In the genomic region with DNA sequence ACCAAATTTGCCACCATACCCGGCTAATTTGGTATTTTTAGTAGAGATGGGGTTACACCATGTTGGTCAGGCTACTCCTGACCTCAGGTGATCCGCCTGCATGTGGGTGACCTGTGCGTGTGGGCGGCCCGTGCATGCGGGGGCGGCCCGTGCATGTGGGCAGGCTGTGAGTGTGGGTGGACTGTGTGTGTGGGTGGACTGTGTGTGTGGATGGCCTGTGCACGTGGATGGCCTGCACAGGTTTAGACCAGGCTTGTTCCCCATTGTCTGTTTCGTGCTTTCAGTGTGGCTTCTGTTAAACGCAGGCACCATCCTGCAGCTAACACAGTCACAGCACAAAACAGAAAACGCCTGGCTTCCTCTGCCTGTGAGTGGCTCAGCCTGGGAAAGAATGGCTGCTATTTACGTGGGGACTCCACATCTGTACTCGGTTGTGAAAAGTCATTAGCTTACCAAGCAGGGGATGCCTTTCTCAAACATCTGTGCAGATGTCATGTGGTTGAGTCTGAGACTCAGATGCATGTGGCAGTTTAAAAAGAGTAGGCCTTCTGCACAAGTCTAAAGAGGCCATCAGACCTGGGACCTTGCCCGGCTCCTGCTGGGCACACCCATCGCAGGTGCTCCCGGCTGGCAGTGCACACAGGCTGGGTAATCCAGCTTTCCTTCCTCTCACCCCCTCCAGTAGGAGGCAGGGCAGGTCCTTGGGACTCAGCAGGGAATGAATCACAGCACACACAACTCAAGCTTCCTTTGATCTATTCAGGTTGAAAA, we compare ENCODE assay signal across 8 cellular contexts.
DNase-seq lines count a peak whose midpoint lies in the region; ATAC-seq and TF ChIP-seq lines count a peak whose summit lies in the region.

No MANE protein-coding gene starts in this region.

- no peak for ATAC-seq in activated T-cell treated with anti-CD3 and anti-CD28 coated beads, Interleukin-2, amount 50 U/mL, for 72 hours (replicated peaks in 1 of 2)
- ATAC-seq in HG02588 (IDR thresholded peaks at IDR 0.05; ENCODE audit: unreplicated experiment) = no peak

- H3K4me3 Mint-ChIP-seq in activated T-cell treated with anti-CD3 and anti-CD28 coated beads, Interleukin-2, amount 50 U/mL, for 72 hours = no peak overlapping the region
- H3K4me3 Mint-ChIP-seq in HFFc6 = no peak overlapping the region

- H3K9ac ChIP-seq in parathyroid adenoma = no peak overlapping the region

- H3K27ac ChIP-seq in esophagus (ENCODE audit: low read depth in 2 of 2, low read length in 1 of 2) (peak overlapping the region; percentile 23 to 74), parathyroid adenoma (peak overlapping the region; percentile 98)

- H3K4me1 ChIP-seq in esophagus (ENCODE audit: control insufficient read depth in 2 of 2, insufficient read depth in 2 of 2, low read length in 1 of 2) (peaks cover 7 to 28% of the 10 kb centered on the region in 2 donors), parathyroid adenoma (peaks cover 63% of the 10 kb centered on the region)

- no peaks in the 10 kb centered on the region for H3K9me3 Mint-ChIP-seq in activated T-cell treated with anti-CD3 and anti-CD28 coated beads, Interleukin-2, amount 50 U/mL, for 72 hours
- no peaks in the 10 kb centered on the region; the same call in 1 of the 2 replicates for H3K9me3 Mint-ChIP-seq in HFFc6

- H3K36me3 Mint-ChIP-seq in activated T-cell treated with anti-CD3 and anti-CD28 coated beads, Interleukin-2, amount 50 U/mL, for 72 hours (ENCODE audit: insufficient read depth in 2 of 2) = no peaks in the 10 kb centered on the region
- H3K36me3 Mint-ChIP-seq in HFFc6 (ENCODE audit: low read depth) = no peaks in the 10 kb centered on the region

- no peak overlapping the region for H3K4me2 ChIP-seq in parathyroid adenoma (ENCODE audit: low read length)

- H3K36me3 ChIP-seq in esophagus (ENCODE audit: control insufficient read depth in 2 of 2, insufficient read depth in 2 of 2, low read length in 1 of 2) = no peaks in the 10 kb centered on the region
- H3K36me3 ChIP-seq in parathyroid adenoma (ENCODE audit: control insufficient read depth, insufficient read depth, low read length) = no peaks in the 10 kb centered on the region

- H3K27me3 Mint-ChIP-seq in activated T-cell treated with anti-CD3 and anti-CD28 coated beads, Interleukin-2, amount 50 U/mL, for 72 hours (ENCODE audit: low read depth) = peaks cover under 1% of the 10 kb centered on the region
- H3K27me3 Mint-ChIP-seq in HFFc6 (ENCODE audit: insufficient read depth) = peaks cover 2% of the 10 kb centered on the region

- H3K27me3 ChIP-seq in esophagus (ENCODE audit: control insufficient read depth in 1 of 2, insufficient read depth in 2 of 2, low read length in 2 of 2) (no peaks in the 10 kb centered on the region), parathyroid adenoma (ENCODE audit: control insufficient read depth, insufficient read depth, low read length) (no peaks in the 10 kb centered on the region)

- H3K27ac Mint-ChIP-seq in activated T-cell treated with anti-CD3 and anti-CD28 coated beads, Interleukin-2, amount 50 U/mL, for 72 hours = no peak overlapping the region
- H3K27ac Mint-ChIP-seq in HFFc6 = no peak overlapping the region

- DNase-seq in ELF-1 (ENCODE audit: low read depth, low spot score) = peak; percentile 52
- DNase-seq in NCI-H345 treated with DMSO at 0.1 percent for 48 hours (lab: John Stamatoyannopoulos, UW; ENCODE audit: unreplicated experiment) = peak; percentile 76
- no peak for DNase-seq in activated T-cell treated with anti-CD3 and anti-CD28 coated beads, Interleukin-2, amount 50 U/mL, for 72 hours
- no peak for DNase-seq in HFFc6
- DNase-seq in stimulated activated CD4-positive, alpha-beta T cell treated with anti-CD3 and anti-CD28 coated beads, Interleukin-2, amount 100 ng/mL, for 48 hours = no peak

- H3K79me2 ChIP-seq in parathyroid adenoma = peaks cover 14% of the 10 kb centered on the region

- TF ChIP-seq CTCF in parathyroid adenoma (IDR thresholded peaks at IDR 0.05) (peak; percentile 69), HFFc6 (IDR thresholded peaks at IDR 0.05) (no peak)

- H3K9me3 ChIP-seq in esophagus (ENCODE audit: control insufficient read depth in 2 of 2, insufficient read depth in 1 of 2, low read depth in 1 of 2, low read length in 1 of 2) (no peaks in the 10 kb centered on the region), parathyroid adenoma (ENCODE audit: control insufficient read depth, low read length) (no peaks in the 10 kb centered on the region)

- 57 to 58% methylated on average over 17 of the region's 17 CpGs for WGBS in esophagus, 2 donors

- peak overlapping the region; percentile 24 for H2AFZ ChIP-seq in parathyroid adenoma

- H3K4me3 ChIP-seq in esophagus (ENCODE audit: low read depth in 1 of 2, low read length in 2 of 2) (no peak overlapping the region), parathyroid adenoma (ENCODE audit: low read depth, low read length) (no peak overlapping the region)

- H3K4me1 Mint-ChIP-seq in activated T-cell treated with anti-CD3 and anti-CD28 coated beads, Interleukin-2, amount 50 U/mL, for 72 hours (ENCODE audit: low read depth) = no peaks in the 10 kb centered on the region
- no peaks in the 10 kb centered on the region for H3K4me1 Mint-ChIP-seq in HFFc6 (ENCODE audit: low read depth)

Comparison
In these comparisons a context has a peak if more than half of its experiments do, and no peak if none do; other contexts are left out.
1. DNase-seq: peak in ELF-1 (single experiment) and NCI-H345 treated with DMSO at 0.1 percent for 48 hours (single experiment); none in activated T-cell treated with anti-CD3 and anti-CD28 coated beads, Interleukin-2, amount 50 U/mL, for 72 hours (0 of 2), HFFc6 (single experiment) and stimulated activated CD4-positive, alpha-beta T cell treated with anti-CD3 and anti-CD28 coated beads, Interleukin-2, amount 100 ng/mL, for 48 hours (0 of 2).